In genomic region chr15:84736375-84736774, GRCh38 we compare ENCODE assay signal across 8 cellular contexts.
A peak's percentile ranks its signal among the peaks of the same experiment; 100 is the strongest.
DNase-seq lines count a peak whose midpoint lies in the region; ATAC-seq and FAIRE-seq lines count a peak whose summit lies in the region.

No MANE protein-coding gene starts in this region.

- no peak for FAIRE-seq in RCC 7860 (lab: Jason Lieb, UNC)

- DNase-seq in activated CD8-positive, alpha-beta memory T cell treated with anti-CD3 and anti-CD28 coated beads for 24 hours: peak; percentile 78
- DNase-seq in stimulated activated CD4-positive, alpha-beta T cell treated with anti-CD3 and anti-CD28 coated beads, Interleukin-15, amount 100 ng/mL, for 24 hours: peak; percentile 80
- DNase-seq in SW480 (ENCODE audit: low spot score): no peak
- no peak for DNase-seq in T1000 (lab: John Stamatoyannopoulos, UW)
- DNase-seq in RCC 7860 (ENCODE audit: low spot score): no peak
- no peak for DNase-seq in DMS114 treated with DMSO at 0.1 percent for 48 hours (lab: John Stamatoyannopoulos, UW; ENCODE audit: unreplicated experiment)

- ATAC-seq in GM19025 (IDR thresholded peaks at IDR 0.05; ENCODE audit: low read depth, unreplicated experiment) (peak; percentile 46), HG03159 (IDR thresholded peaks at IDR 0.05; ENCODE audit: unreplicated experiment) (peak; percentile 49)

Comparison
In these comparisons a context has a peak if more than half of its experiments do, and no peak if none do; other contexts are left out.
1. DNase-seq: peak in activated CD8-positive, alpha-beta memory T cell treated with anti-CD3 and anti-CD28 coated beads for 24 hours (single experiment) and stimulated activated CD4-positive, alpha-beta T cell treated with anti-CD3 and anti-CD28 coated beads, Interleukin-15, amount 100 ng/mL, for 24 hours (single experiment); none in SW480 (single experiment), T1000 (single experiment), RCC 7860 (single experiment) and DMS114 treated with DMSO at 0.1 percent for 48 hours (single experiment).